2 cellular contexts compared by ENCODE assay signal in genomic region chr6:42105714-42106662, GRCh38.
TF ChIP-seq lines count a peak whose summit lies in the region.

No MANE protein-coding gene starts in this region.

TF ChIP-seq in HepG2, 621 proteins besides CTCF, POLR2A, EP300 and RAD21 (continues in another document):
- TF ChIP-seq MAFG (CRISPR knock-in tag; IDR thresholded peaks at IDR 0.05) (0 out of 2 replicates have a peak, but pooled peaks have one; percentile 22), ZNF687 (CRISPR knock-in tag; IDR thresholded peaks at IDR 0.05) (0 out of 2 replicates have a peak, but pooled peaks have one; percentile 12), ZNF746 (CRISPR knock-in tag; IDR thresholded peaks at IDR 0.05) (0 out of 2 replicates have a peak, but pooled peaks have one; percentile 23), ZNF263 (CRISPR knock-in tag; IDR thresholded peaks at IDR 0.05) (0 out of 2 replicates have a peak, but pooled peaks have one; percentile 10), UBTF (CRISPR knock-in tag; IDR thresholded peaks at IDR 0.05) (peak; percentile 1; the same call in 1 of the 2 replicates), YEATS4 (CRISPR knock-in tag; IDR thresholded peaks at IDR 0.05; ENCODE audit: borderline replicate concordance) (peak; percentile 34; the same call in 1 of the 2 replicates), CAMTA2 (CRISPR knock-in tag; IDR thresholded peaks at IDR 0.05; ENCODE audit: borderline replicate concordance) (0 out of 2 replicates have a peak, but pooled peaks have one; percentile 35), THAP7 (CRISPR knock-in tag; IDR thresholded peaks at IDR 0.05) (no peak), ZNF598 (CRISPR knock-in tag; IDR thresholded peaks at IDR 0.05; ENCODE audit: borderline replicate concordance) (0 out of 2 replicates have a peak, but pooled peaks have one; percentile 29), WIZ (CRISPR knock-in tag; IDR thresholded peaks at IDR 0.05) (peak; percentile 49; the same call in 1 of the 2 replicates), HOXA7 (CRISPR knock-in tag; IDR thresholded peaks at IDR 0.05) (no peak), ZHX1 (CRISPR knock-in tag; IDR thresholded peaks at IDR 0.05; ENCODE audit: low read depth) (0 out of 2 replicates have a peak, but pooled peaks have one; percentile 26), TAF15 (IDR thresholded peaks at IDR 0.05; ENCODE audit: low read depth, low read length, poor library complexity, severe bottlenecking) (no peak), CENPBD1 (CRISPR knock-in tag; IDR thresholded peaks at IDR 0.05; ENCODE audit: borderline replicate concordance, low read depth) (no peak), SP4 (CRISPR knock-in tag; IDR thresholded peaks at IDR 0.05) (0 out of 2 replicates have a peak, but pooled peaks have one; percentile 25), MTA1 (CRISPR knock-in tag; IDR thresholded peaks at IDR 0.05; ENCODE audit: borderline replicate concordance) (0 out of 2 replicates have a peak, but pooled peaks have one; percentile 5)

TF ChIP-seq in WTC11, 78 proteins besides CTCF, POLR2A, EP300 and RAD21:
- TF ChIP-seq GABPB1 (CRISPR knock-in tag; IDR thresholded peaks at IDR 0.05) (no peak), PRDM15 (CRISPR knock-in tag; IDR thresholded peaks at IDR 0.05) (no peak)
